Comparison of ENCODE assay signal across 35 cellular contexts in the genomic region with DNA sequence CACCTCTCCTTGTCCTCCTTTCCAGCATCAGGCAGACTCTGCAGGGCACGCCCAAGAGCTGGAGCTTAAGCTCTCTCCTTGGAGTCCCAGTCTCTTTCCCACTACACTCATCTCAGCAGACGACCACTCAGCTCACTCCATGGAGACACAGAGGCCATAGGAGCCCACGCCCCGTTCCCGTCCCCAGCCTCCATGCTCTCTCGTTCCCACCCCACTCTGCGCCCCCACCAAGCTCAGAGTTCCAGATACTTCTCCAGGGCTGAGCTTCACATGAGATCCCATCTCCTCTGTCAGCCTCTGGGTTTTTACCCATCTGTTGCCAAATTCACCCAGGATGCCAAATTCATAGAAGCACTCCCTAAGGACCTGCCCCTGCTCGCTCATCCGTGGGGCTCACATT.
DNase-seq lines count a peak whose midpoint lies in the region; ATAC-seq and TF ChIP-seq lines count a peak whose summit lies in the region.
"Had no signal": no experiment of that assay in that cellular context is flagged by ENCODE, and none has a peak within 500 bp of the region (broad histone marks: within the 10 kb centered on the region; RNA-seq: fewer than 3 reads in every experiment).

No MANE protein-coding gene starts in this region.

- DNase-seq in right atrium auricular region (ENCODE audit: low spot score) (peak; percentile 38), right cardiac atrium (no peak), colonic mucosa (peak; percentile 15), ecto neural progenitor cell (ENCODE audit: low spot score) (no peak), GOT3 (lab: John Stamatoyannopoulos, UW) (no peak)
- no peak for DNase-seq in naive thymus-derived CD4-positive, alpha-beta T cell
- DNase-seq: aorta; COR-L47; DMS79; endodermal cell; foreskin fibroblast; Kasumi-1; kidney; lower lobe of right lung; natural killer cell; NCI-H1436; NCI-H2107; NCI-H345; NCI-H69; PC-9; small intestine; stimulated activated naive CD8-positive, alpha-beta T cell treated with anti-CD3 and anti-CD28 coated beads, Interleukin-15, Interleukin-2, amounts not matched to agents 100 U/mL and 50 U/mL, for 24 hours; T-helper 1 cell; uterus had no signal

- ATAC-seq in right cardiac atrium (no peak), HG02973 (IDR thresholded peaks at IDR 0.05; ENCODE audit: unreplicated experiment) (no peak)
- no peak for ATAC-seq in naive thymus-derived CD4-positive, alpha-beta T cell
- ATAC-seq: esophagus mucosa; HCT116; heart left ventricle; lower lobe of right lung; natural killer cell; stimulated activated naive CD8-positive, alpha-beta T cell treated with anti-CD3 and anti-CD28 coated beads, Interleukin-15, Interleukin-2, amounts not matched to agents 100 U/mL and 50 U/mL, for 24 hours; WTC11 had no signal

- peak overlapping the region in 7 of 9 donors; percentile 6 to 84 (median 43) for H3K27ac Mint-ChIP-seq in naive thymus-derived CD4-positive, alpha-beta T cell
- H3K27ac Mint-ChIP-seq: activated naive CD4-positive, alpha-beta T cell treated with anti-CD3 and anti-CD28 coated beads, Interleukin-2, amount 50 U/mL, for 24 hours; activated T-helper 2 cell treated with anti-CD3 and anti-CD28 coated beads, Interferon-gamma antibody, Interleukin-2, Interleukin-4, amounts not matched to agents 10 μg/mL and 5 μg/mL and 100 μg/mL, durations not matched to agents 14 hours and 24 hours and 36 hours; dendritic cell treated with granulocyte-macrophage colony-stimulating factor and Interleukin-4, amounts not matched to agents 40 ng/mL and 50 ng/mL, for 4 days; endodermal cell; natural killer cell; WTC11 had no signal

- H3K27ac ChIP-seq in right atrium auricular region (no peak overlapping the region), right cardiac atrium (ENCODE audit: low read length) (no peak overlapping the region), colonic mucosa (no peak overlapping the region)
- no peak overlapping the region for H3K27ac ChIP-seq in naive thymus-derived CD4-positive, alpha-beta T cell (ENCODE audit: low read depth, low read length)
- H3K27ac ChIP-seq: BLaER1 treated with 17β-estradiol and CSF1 and Interleukin-3, amounts not matched to agents 10 nM and 100 nM; heart left ventricle; lower lobe of right lung; PC-9; SK-N-MC; thoracic aorta; uterus had no signal

- peaks cover 0 to 8% (median 0%) of the 10 kb centered on the region in 5 donors for H3K36me3 Mint-ChIP-seq in naive thymus-derived CD4-positive, alpha-beta T cell
- H3K36me3 Mint-ChIP-seq: activated naive CD4-positive, alpha-beta T cell treated with anti-CD3 and anti-CD28 coated beads, Interleukin-2, amount 50 U/mL, for 24 hours; natural killer cell; WTC11 had no signal

- H3K4me3 ChIP-seq in right atrium auricular region = no peak overlapping the region
- no peak overlapping the region for H3K4me3 ChIP-seq in right cardiac atrium (ENCODE audit: low read length)
- no peak overlapping the region for H3K4me3 ChIP-seq in colonic mucosa
- no peak overlapping the region for H3K4me3 ChIP-seq in naive thymus-derived CD4-positive, alpha-beta T cell (ENCODE audit: low read length)
- H3K4me3 ChIP-seq: BLaER1 treated with 17β-estradiol and CSF1 and Interleukin-3, amounts not matched to agents 10 nM and 100 nM; heart left ventricle; lower lobe of right lung; PC-9; SK-N-MC; thoracic aorta; uterus had no signal

- H3K4me1 ChIP-seq in right atrium auricular region (peaks cover 0 to 28% of the 10 kb centered on the region in 2 donors), right cardiac atrium (ENCODE audit: control insufficient read depth, insufficient read depth, low read length) (no peaks in the 10 kb centered on the region), colonic mucosa (no peaks in the 10 kb centered on the region)
- peaks cover 0 to 30% of the 10 kb centered on the region in 2 donors for H3K4me1 ChIP-seq in naive thymus-derived CD4-positive, alpha-beta T cell (ENCODE audit: control insufficient read depth in 2 of 2, insufficient read depth in 2 of 2, low read length in 2 of 2)
- H3K4me1 ChIP-seq: lower lobe of right lung, uterus had no signal

- no peaks in the 10 kb centered on the region for H3K9me3 ChIP-seq in right atrium auricular region
- no peaks in the 10 kb centered on the region for H3K9me3 ChIP-seq in right cardiac atrium (ENCODE audit: control insufficient read depth, low read length)
- no peaks in the 10 kb centered on the region for H3K9me3 ChIP-seq in colonic mucosa
- no peaks in the 10 kb centered on the region for H3K9me3 ChIP-seq in naive thymus-derived CD4-positive, alpha-beta T cell (ENCODE audit: control insufficient read depth in 2 of 3, low read length in 3 of 3)
- H3K9me3 ChIP-seq: BLaER1 treated with 17β-estradiol and CSF1 and Interleukin-3, amounts not matched to agents 10 nM and 100 nM; heart left ventricle; lower lobe of right lung; thoracic aorta; uterus had no signal

- CTCF ChIA-PET in naive thymus-derived CD4-positive, alpha-beta T cell (lab: Charles Lee) = interaction anchor here (1.2 kb wide), 1 partner anchor 228 kb away, joined by 4 read pairs; no protein-coding TSS in a partner anchor

- 80% methylated on average over 9 of the region's 9 CpGs for WGBS in right cardiac atrium

- intact Hi-C loops in right cardiac atrium (cut with DNase I) (no loop called here), colonic mucosa (cut with DNase I) (no loop called here)
- intact Hi-C loops in naive thymus-derived CD4-positive, alpha-beta T cell (cut with micrococcal nuclease) = no loop called here

- TF ChIP-seq CTCF in right atrium auricular region (IDR thresholded peaks at IDR 0.05) (no peak), colonic mucosa (IDR thresholded peaks at IDR 0.05) (no peak)

- peaks cover 0 to 16% (median 0%) of the 10 kb centered on the region in 5 donors for H3K27me3 Mint-ChIP-seq in naive thymus-derived CD4-positive, alpha-beta T cell
- H3K27me3 Mint-ChIP-seq: activated naive CD4-positive, alpha-beta T cell treated with anti-CD3 and anti-CD28 coated beads, Interleukin-2, amount 50 U/mL, for 24 hours had no signal

- H3K36me3 ChIP-seq in right atrium auricular region = no peaks in the 10 kb centered on the region
- H3K36me3 ChIP-seq in colonic mucosa = no peaks in the 10 kb centered on the region
- H3K36me3 ChIP-seq in naive thymus-derived CD4-positive, alpha-beta T cell (ENCODE audit: control insufficient read depth in 2 of 3, insufficient read depth in 3 of 3, low read length in 3 of 3) = no peaks in the 10 kb centered on the region
- H3K36me3 ChIP-seq: BLaER1 treated with 17β-estradiol and CSF1 and Interleukin-3, amounts not matched to agents 10 nM and 100 nM; heart left ventricle; lower lobe of right lung; thoracic aorta; uterus had no signal

- no peak overlapping the region for H3K9ac ChIP-seq in colonic mucosa (ENCODE audit: low read depth in 2 of 2, low read length in 2 of 2)
- H3K9ac ChIP-seq: BLaER1 treated with 17β-estradiol and CSF1 and Interleukin-3, amounts not matched to agents 10 nM and 100 nM had no signal

- POLR2A ChIA-PET in naive thymus-derived CD4-positive, alpha-beta T cell (lab: Charles Lee) = no interaction called here

- peaks cover 28 to 77% (median 63%) of the 10 kb centered on the region in 7 donors for H3K4me1 Mint-ChIP-seq in naive thymus-derived CD4-positive, alpha-beta T cell

- peak overlapping the region in 2 of 10 donors; percentile 21 to 37 for H3K4me3 Mint-ChIP-seq in naive thymus-derived CD4-positive, alpha-beta T cell
- H3K4me3 Mint-ChIP-seq: activated naive CD4-positive, alpha-beta T cell treated with anti-CD3 and anti-CD28 coated beads, Interleukin-2, amount 50 U/mL, for 24 hours; dendritic cell treated with granulocyte-macrophage colony-stimulating factor and Interleukin-4, amounts not matched to agents 40 ng/mL and 50 ng/mL, for 4 days; endodermal cell; natural killer cell; WTC11 had no signal

- H3K9me3 Mint-ChIP-seq in naive thymus-derived CD4-positive, alpha-beta T cell = peaks cover 0 to 2% (median 0%) of the 10 kb centered on the region in 11 donors
- H3K9me3 Mint-ChIP-seq: activated naive CD4-positive, alpha-beta T cell treated with anti-CD3 and anti-CD28 coated beads, Interleukin-2, amount 50 U/mL, for 24 hours; activated T-helper 2 cell treated with anti-CD3 and anti-CD28 coated beads, Interferon-gamma antibody, Interleukin-2, Interleukin-4, amounts not matched to agents 10 μg/mL and 5 μg/mL and 100 μg/mL, durations not matched to agents 14 hours and 24 hours and 36 hours; dendritic cell treated with granulocyte-macrophage colony-stimulating factor and Interleukin-4, amounts not matched to agents 40 ng/mL and 50 ng/mL, for 4 days; endodermal cell; natural killer cell; WTC11 had no signal

- no peaks in the 10 kb centered on the region for H3K27me3 ChIP-seq in right atrium auricular region
- no peaks in the 10 kb centered on the region for H3K27me3 ChIP-seq in right cardiac atrium (ENCODE audit: control insufficient read depth, insufficient read depth)
- H3K27me3 ChIP-seq in colonic mucosa = no peaks in the 10 kb centered on the region
- no peaks in the 10 kb centered on the region for H3K27me3 ChIP-seq in naive thymus-derived CD4-positive, alpha-beta T cell (ENCODE audit: control insufficient read depth in 2 of 2, insufficient read depth in 2 of 2, low read length in 2 of 2)
- H3K27me3 ChIP-seq: BLaER1 treated with 17β-estradiol and CSF1 and Interleukin-3, amounts not matched to agents 10 nM and 100 nM; heart left ventricle; uterus had no signal

Comparison
In these comparisons a context has a peak if more than half of its experiments do, and no peak if none do; other contexts are left out.
1. DNase-seq: peak in right atrium auricular region (single experiment) and colonic mucosa (single experiment); none in right cardiac atrium (0 of 3), naive thymus-derived CD4-positive, alpha-beta T cell (0 of 9), ecto neural progenitor cell (single experiment) and GOT3 (single experiment).